Comparison of ENCODE assay signal across 9 cellular contexts in the genomic region with DNA sequence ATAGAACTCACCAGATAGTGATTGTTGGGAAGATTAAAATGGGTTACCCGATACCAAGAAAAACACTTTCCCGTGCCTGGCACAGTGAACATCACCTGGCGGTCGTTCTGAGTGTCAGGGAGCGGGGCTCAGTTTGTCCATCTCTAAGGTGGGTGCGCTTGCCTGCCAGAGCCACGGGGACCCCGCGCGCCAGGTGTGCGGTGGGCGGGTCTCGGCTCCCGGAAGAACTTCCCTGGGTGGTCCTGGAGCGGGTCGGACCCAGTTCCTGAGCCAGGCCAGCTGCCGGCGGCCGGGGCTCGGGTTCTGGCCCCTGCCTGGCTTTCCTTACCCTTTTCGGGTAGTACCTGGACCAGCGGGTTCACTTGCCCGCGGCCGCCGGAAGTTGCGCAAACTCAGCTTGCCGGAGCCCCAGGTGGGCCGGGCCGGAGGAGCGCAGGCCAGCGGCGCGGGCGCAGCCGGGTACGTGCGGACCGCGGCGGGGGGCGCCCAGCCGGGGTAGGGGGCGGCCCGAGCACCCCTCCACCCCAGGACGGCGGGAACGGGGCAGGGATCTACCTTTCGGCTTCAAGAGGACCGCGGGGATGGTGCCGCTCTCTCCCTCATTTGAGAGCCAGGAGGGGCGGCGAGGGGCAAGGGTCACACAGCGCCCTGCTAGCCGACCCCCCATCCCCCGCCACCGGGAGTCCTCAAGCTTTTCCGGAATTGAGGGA. TPM values are rescaled to one million over a fixed set of nuclear protein-coding genes. Genes with fewer than 3 reads are reported as not detected.
A peak's percentile ranks its signal among the peaks of the same experiment; 100 is the strongest.
DNase-seq lines count a peak whose midpoint lies in the region; ATAC-seq lines count a peak whose summit lies in the region.
"Had no signal": no experiment of that assay in that cellular context is flagged by ENCODE, and none has a peak within 500 bp of the region (broad histone marks: within the 10 kb centered on the region; RNA-seq: fewer than 3 reads in every experiment).

No MANE protein-coding gene starts in this region.

- H3K9me3 ChIP-seq in CD4-positive, CD25-positive, alpha-beta regulatory T cell (ENCODE audit: control insufficient read depth in 2 of 2, low read length in 2 of 2): no peaks in the 10 kb centered on the region
- no peaks in the 10 kb centered on the region for H3K9me3 ChIP-seq in ectodermal cell (ENCODE audit: control insufficient read depth, low read length)
- H3K9me3 ChIP-seq in naive thymus-derived CD4-positive, alpha-beta T cell (ENCODE audit: control insufficient read depth in 2 of 3, low read length in 3 of 3): no peaks in the 10 kb centered on the region
- H3K9me3 ChIP-seq: adrenal gland had no signal

- CTCF ChIA-PET in naive thymus-derived CD4-positive, alpha-beta T cell (lab: Charles Lee): interaction anchor here (0.7 kb wide), 1 partner anchor 7 kb away, joined by 3 read pairs; the partner anchor contains the start of gene FAM110A

- no peaks in the 10 kb centered on the region for H3K27me3 Mint-ChIP-seq in CD4-positive, CD25-positive, alpha-beta regulatory T cell
- H3K27me3 Mint-ChIP-seq in naive thymus-derived CD4-positive, alpha-beta T cell: no peaks in the 10 kb centered on the region

- peak overlapping the region; percentile 71 to 80 (median 74) for H3K4me3 Mint-ChIP-seq in CD4-positive, CD25-positive, alpha-beta regulatory T cell
- H3K4me3 Mint-ChIP-seq in naive thymus-derived CD4-positive, alpha-beta T cell: peak overlapping the region; percentile 53 to 82 (median 78)

- DNase-seq in CD4-positive, CD25-positive, alpha-beta regulatory T cell: peak in 1 of 3 donors; percentile 24
- peak; percentile 38 for DNase-seq in NCI-H2196 (lab: John Stamatoyannopoulos, UW; ENCODE audit: unreplicated experiment)
- no peak for DNase-seq in naive thymus-derived CD4-positive, alpha-beta T cell
- no peak for DNase-seq in NK-92 (lab: John Stamatoyannopoulos, UW; ENCODE audit: unreplicated experiment)
- no peak for DNase-seq in HUDEP-2 (lab: John Stamatoyannopoulos, UW; ENCODE audit: unreplicated experiment in 76 of 76)
- no peak for DNase-seq in ACHN

- 9 to 13% methylated on average over 59 of the region's 59 CpGs for WGBS in ectodermal cell, 2 experiments

- H3K36me3 Mint-ChIP-seq in CD4-positive, CD25-positive, alpha-beta regulatory T cell: peaks cover 9% of the 10 kb centered on the region
- peaks cover 0 to 11% (median 3%) of the 10 kb centered on the region in 5 donors for H3K36me3 Mint-ChIP-seq in naive thymus-derived CD4-positive, alpha-beta T cell

- H3K4me3 ChIP-seq in CD4-positive, CD25-positive, alpha-beta regulatory T cell (ENCODE audit: low read depth, low read length): no peak overlapping the region
- H3K4me3 ChIP-seq in ectodermal cell (ENCODE audit: insufficient read depth, low read depth, low read length): peak overlapping the region; percentile 50
- peak overlapping the region; percentile 47 for H3K4me3 ChIP-seq in naive thymus-derived CD4-positive, alpha-beta T cell (ENCODE audit: low read length)

- H3K27ac Mint-ChIP-seq in CD4-positive, CD25-positive, alpha-beta regulatory T cell: peak overlapping the region in 1 of 3 donors; percentile 69
- peak overlapping the region in 2 of 9 donors; percentile 24 to 62 for H3K27ac Mint-ChIP-seq in naive thymus-derived CD4-positive, alpha-beta T cell

- POLR2A ChIA-PET in naive thymus-derived CD4-positive, alpha-beta T cell (lab: Charles Lee): interaction anchor here (3.7 kb wide), 1 partner anchor 8 kb away, joined by 43 read pairs; the partner anchor contains the start of gene FAM110A

- H3K9me3 Mint-ChIP-seq in CD4-positive, CD25-positive, alpha-beta regulatory T cell: no peaks in the 10 kb centered on the region
- H3K9me3 Mint-ChIP-seq in naive thymus-derived CD4-positive, alpha-beta T cell: peaks cover 0 to 2% (median 0%) of the 10 kb centered on the region in 11 donors

- intact Hi-C loops in naive thymus-derived CD4-positive, alpha-beta T cell (cut with micrococcal nuclease): loop anchor here in 1 of 2 donors (5.0 to 10.0 kb wide), 2 partner anchors 626 to 844 kb away; partner anchors contain the start of gene NSFL1C

- peaks cover 11 to 66% (median 39%) of the 10 kb centered on the region in 4 donors for H3K4me1 Mint-ChIP-seq in CD4-positive, CD25-positive, alpha-beta regulatory T cell
- peaks cover 22 to 58% (median 49%) of the 10 kb centered on the region in 7 donors for H3K4me1 Mint-ChIP-seq in naive thymus-derived CD4-positive, alpha-beta T cell

- H3K27ac ChIP-seq in CD4-positive, CD25-positive, alpha-beta regulatory T cell (ENCODE audit: insufficient read depth, low read length, poor library complexity, severe bottlenecking): no peak overlapping the region
- no peak overlapping the region for H3K27ac ChIP-seq in ectodermal cell (ENCODE audit: insufficient read depth, low read depth, low read length, poor library complexity, severe bottlenecking)
- peak overlapping the region; percentile 62 for H3K27ac ChIP-seq in naive thymus-derived CD4-positive, alpha-beta T cell (ENCODE audit: low read depth, low read length)
- H3K27ac ChIP-seq: adrenal gland had no signal

- H3K27me3 ChIP-seq in CD4-positive, CD25-positive, alpha-beta regulatory T cell (ENCODE audit: control insufficient read depth, insufficient read depth, low read length): no peaks in the 10 kb centered on the region
- peaks cover 63% of the 10 kb centered on the region for H3K27me3 ChIP-seq in ectodermal cell (ENCODE audit: control insufficient read depth, insufficient read depth, low read length, poor library complexity, severe bottlenecking)
- no peaks in the 10 kb centered on the region for H3K27me3 ChIP-seq in naive thymus-derived CD4-positive, alpha-beta T cell (ENCODE audit: control insufficient read depth in 2 of 2, insufficient read depth in 2 of 2, low read length in 2 of 2)
- H3K27me3 ChIP-seq: adrenal gland had no signal

- in situ Hi-C loops in ACHN (cut with HindIII; ENCODE audit: low pct_ligation_motif_present, low pct_unique_long_range_greater_than_20kb, low sequenced_read_pairs): no loop called here

- peaks cover 7% of the 10 kb centered on the region for H3K36me3 ChIP-seq in CD4-positive, CD25-positive, alpha-beta regulatory T cell (ENCODE audit: control insufficient read depth, insufficient read depth, low read length)
- H3K36me3 ChIP-seq in ectodermal cell (ENCODE audit: control insufficient read depth, insufficient read depth, low read length): no peaks in the 10 kb centered on the region
- peaks cover 0 to 5% (median 0%) of the 10 kb centered on the region in 3 experiments for H3K36me3 ChIP-seq in naive thymus-derived CD4-positive, alpha-beta T cell (ENCODE audit: control insufficient read depth in 2 of 3, insufficient read depth in 3 of 3, low read length in 3 of 3)
- H3K36me3 ChIP-seq: adrenal gland had no signal

- H3K4me1 ChIP-seq in CD4-positive, CD25-positive, alpha-beta regulatory T cell (ENCODE audit: control insufficient read depth, insufficient read depth, low read length, poor library complexity, severe bottlenecking): peaks cover 67% of the 10 kb centered on the region
- peaks cover 19% of the 10 kb centered on the region for H3K4me1 ChIP-seq in ectodermal cell (ENCODE audit: control insufficient read depth, insufficient read depth, low read length)
- H3K4me1 ChIP-seq in naive thymus-derived CD4-positive, alpha-beta T cell (ENCODE audit: control insufficient read depth in 2 of 2, insufficient read depth in 2 of 2, low read length in 2 of 2): peaks cover 22 to 27% of the 10 kb centered on the region in 2 donors

- ATAC-seq in CD4-positive, CD25-positive, alpha-beta regulatory T cell (ENCODE audit: low read depth in 2 of 2): no peak
- ATAC-seq in naive thymus-derived CD4-positive, alpha-beta T cell: no peak
- no peak for ATAC-seq in GM21360 (IDR thresholded peaks at IDR 0.05; ENCODE audit: unreplicated experiment)

RNA-seq across cellular contexts. Expression of gene FAM110A, which starts 7.5 kb away (rescaled TPM):
- 27.5 TPM for total RNA-seq in CD4-positive, CD25-positive, alpha-beta regulatory T cell
- polyA plus RNA-seq in CD4-positive, CD25-positive, alpha-beta regulatory T cell: 10 to 100 TPM; 24.6 to 36.5 (median 31.7) TPM
- polyA plus RNA-seq in ectodermal cell (2013, experiment 1 of 4): 7.7 TPM
- 7.1 TPM for polyA plus RNA-seq in ectodermal cell (2013, experiment 2 of 4)
- 8.3 TPM for polyA plus RNA-seq in ectodermal cell (2013, experiment 3 of 4)
- polyA plus RNA-seq in ectodermal cell (2013, experiment 4 of 4): 8.8 TPM
- total RNA-seq in naive thymus-derived CD4-positive, alpha-beta T cell: 10 to 100 TPM; 10.9 to 47.4 (median 23.7) TPM
- polyA plus RNA-seq in naive thymus-derived CD4-positive, alpha-beta T cell: 10 to 100 TPM in 1 of 2 donors, 1 to 10 TPM in 1; 6.6 to 11.9 TPM
